In genomic region chr5:159003045-159004030, GRCh38 we compare ENCODE assay signal across 1 cellular context.
TF ChIP-seq lines count a peak whose summit lies in the region.

No MANE protein-coding gene starts in this region.

TF ChIP-seq in HEK293, 187 proteins besides CTCF, POLR2A, EP300 and RAD21 (continued from another document):
- no peak for TF ChIP-seq ZBTB26 (tag by site-specific recombination; optimal IDR thresholded peaks at IDR 0.05)
- TF ChIP-seq ZNF302 (tag by site-specific recombination; IDR thresholded peaks at IDR 0.05; ENCODE audit: low read depth) = no peak
- TF ChIP-seq PRDM10 (tag by site-specific recombination; IDR thresholded peaks at IDR 0.05) = no peak
- TF ChIP-seq HIC1 (tag by site-specific recombination; IDR thresholded peaks at IDR 0.05) = no peak
- no peak for TF ChIP-seq ZNF830 (tag by site-specific recombination; IDR thresholded peaks at IDR 0.05; ENCODE audit: low read depth)
- no peak for TF ChIP-seq SP3 (tag by site-specific recombination; IDR thresholded peaks at IDR 0.05)
- TF ChIP-seq MEIS1 (CRISPR knock-in tag; IDR thresholded peaks at IDR 0.05; ENCODE audit: borderline replicate concordance) = no peak
- no peak for TF ChIP-seq ZNF121 (tag by site-specific recombination; IDR thresholded peaks at IDR 0.05)
- no peak for TF ChIP-seq ZNF692 (tag by site-specific recombination; IDR thresholded peaks at IDR 0.05)
- TF ChIP-seq ZNF184 (tag by site-specific recombination; IDR thresholded peaks at IDR 0.05) = no peak
- no peak for TF ChIP-seq ZBTB17 (tag by site-specific recombination; IDR thresholded peaks at IDR 0.05)
- TF ChIP-seq ZNF610 (tag by site-specific recombination; IDR thresholded peaks at IDR 0.05; ENCODE audit: borderline replicate concordance) = no peak
- no peak for TF ChIP-seq ZNF707 (tag by site-specific recombination; IDR thresholded peaks at IDR 0.05)
- no peak for TF ChIP-seq HOXA7 (CRISPR knock-in tag; IDR thresholded peaks at IDR 0.05; ENCODE audit: borderline replicate concordance)
- TF ChIP-seq ZNF362 (tag by site-specific recombination; IDR thresholded peaks at IDR 0.05) = peak; percentile 78
- no peak for TF ChIP-seq HOXC10 (CRISPR knock-in tag; IDR thresholded peaks at IDR 0.05)
- no peak for TF ChIP-seq ZNF639 (tag by site-specific recombination; IDR thresholded peaks at IDR 0.05)
- no peak for TF ChIP-seq ZNF645 (tag by site-specific recombination; IDR thresholded peaks at IDR 0.05)
- no peak for TF ChIP-seq ZNF747 (tag by site-specific recombination; IDR thresholded peaks at IDR 0.05)
- TF ChIP-seq ZNF132 (tag by site-specific recombination; IDR thresholded peaks at IDR 0.05; ENCODE audit: borderline replicate concordance) = no peak
- no peak for TF ChIP-seq ZNF350 (tag by site-specific recombination; IDR thresholded peaks at IDR 0.05)
- TF ChIP-seq KLF17 (tag by site-specific recombination; IDR thresholded peaks at IDR 0.05) = peak; percentile 26; the same call in 1 of the 2 replicates
- TF ChIP-seq ZNF391 (tag by site-specific recombination; IDR thresholded peaks at IDR 0.05; ENCODE audit: borderline replicate concordance, low read depth) = no peak
